ENCODE assay signal across 15 cellular contexts in genomic region chr1:54342764-54343687, GRCh38.
A peak's percentile ranks its signal among the peaks of the same experiment; 100 is the strongest.
DNase-seq lines count a peak whose midpoint lies in the region; ATAC-seq, FAIRE-seq and TF ChIP-seq lines count a peak whose summit lies in the region.
"Had no signal": no experiment of that assay in that cellular context is flagged by ENCODE, and none has a peak within 500 bp of the region (broad histone marks: within the 10 kb centered on the region; RNA-seq: fewer than 3 reads in every experiment).

No MANE protein-coding gene starts in this region.

- H4K8ac ChIP-seq in H1 (ENCODE audit: extremely low read depth, insufficient read depth, low read length): no peak overlapping the region; the same call in none of the 2 replicates

- H3K4me2 ChIP-seq in GM23338 (peak overlapping the region; percentile 58), H1 (ENCODE audit: insufficient read depth in 1 of 2, low read depth in 2 of 2, low read length in 2 of 2) (peak overlapping the region; percentile 34 to 54)

- H3F3A ChIP-seq in GM23338 (replicated peaks; ENCODE audit: low read depth): no peaks in the 10 kb centered on the region

- H3K4ac ChIP-seq in H1 (replicated peaks; ENCODE audit: insufficient read length, low read depth, low read length): no peak overlapping the region

- H3K9me3 Mint-ChIP-seq in GM23338 (no peaks in the 10 kb centered on the region), neural crest cell (no peaks in the 10 kb centered on the region)
- H3K9me3 Mint-ChIP-seq: activated naive CD8-positive, alpha-beta T cell treated with anti-CD3 and anti-CD28 coated beads, Interleukin-2, amount 10 ng/mL, durations not matched to agents 7 days and 5 days had no signal

- DNase-seq in GM23338 (ENCODE audit: low spot score): no peak
- DNase-seq in NCI-H2171 (lab: John Stamatoyannopoulos, UW): peak; percentile 97
- DNase-seq in H1 (ENCODE audit: low read depth in 1 of 2, low spot score in 2 of 2): no peak
- DNase-seq in neural crest cell (ENCODE audit: low read depth, low spot score): no peak
- no peak for DNase-seq in stimulated activated CD4-positive, alpha-beta T cell treated with anti-CD3 and anti-CD28 coated beads, Interleukin-4, amount 100 ng/mL, for 1 hour
- DNase-seq: activated CD4-positive, CD25-positive, alpha-beta regulatory T cell; activated naive CD8-positive, alpha-beta T cell treated with anti-CD3 and anti-CD28 coated beads, Interleukin-2, amount 10 ng/mL, durations not matched to agents 7 days and 5 days; EL; Karpas-422; midbrain; sigmoid colon had no signal

- H3K9me3 ChIP-seq in H1 (ENCODE audit: insufficient read depth in 2 of 2, low read depth in 1 of 2, low read length in 1 of 2): no peaks in the 10 kb centered on the region
- H3K9me3 ChIP-seq: BLaER1 treated with 17β-estradiol and CSF1 and Interleukin-3, amounts not matched to agents 10 nM and 100 nM; sigmoid colon had no signal

- FAIRE-seq in H1 (lab: Jason Lieb, UNC): no peak

- H4K20me1 ChIP-seq in GM23338 (replicated peaks; ENCODE audit: insufficient read depth): peaks cover 31% of the 10 kb centered on the region
- H4K20me1 ChIP-seq in H1 (replicated peaks in 1 of 2; ENCODE audit: control insufficient read depth in 1 of 2, insufficient read depth in 2 of 2, low read length in 2 of 2): peaks cover 2 to 25% of the 10 kb centered on the region in 2 experiments

- TF ChIP-seq EP300 in H1 (IDR thresholded peaks at IDR 0.05; ENCODE audit: borderline replicate concordance in 1 of 2, low read depth in 2 of 2, low read length in 2 of 2): no peak

- H2BK15ac ChIP-seq in H1 (ENCODE audit: low read length): 0 out of 2 replicates have a peak overlapping the region, but pooled peaks have one; percentile 50

- H2BK120ac ChIP-seq in H1 (replicated peaks; ENCODE audit: low read depth, low read length): no peak overlapping the region

- H3K4me3 ChIP-seq in GM23338 (peak overlapping the region; percentile 25; the same call in 1 of the 2 replicates), H1 (ENCODE audit: extremely low read depth in 1 of 4, insufficient read depth in 2 of 4, low read depth in 3 of 4, low read length in 4 of 4) (peak overlapping the region in 2 of 4 experiments; percentile 15 to 29; a peak in 2 of 8 replicates)
- H3K4me3 ChIP-seq: BLaER1 treated with 17β-estradiol and CSF1 and Interleukin-3, amounts not matched to agents 10 nM and 100 nM; sigmoid colon had no signal

- peak overlapping the region; percentile 45 for H3K4me3 Mint-ChIP-seq in GM23338
- H3K4me3 Mint-ChIP-seq in neural crest cell: no peak overlapping the region
- H3K4me3 Mint-ChIP-seq: activated naive CD8-positive, alpha-beta T cell treated with anti-CD3 and anti-CD28 coated beads, Interleukin-2, amount 10 ng/mL, durations not matched to agents 7 days and 5 days had no signal

- TF ChIP-seq CTCF in GM23338 (conservative IDR thresholded peaks at IDR 0.05; ENCODE audit: low read depth in 2 of 2) (0 out of 4 replicates have a peak, but pooled peaks have one; percentile 1 to 17), H1 (IDR thresholded peaks at IDR 0.05; ENCODE audit: control extremely low read depth in 1 of 3, insufficient read depth in 1 of 3, low read depth in 1 of 3, low read length in 3 of 3) (peak; percentile 14 to 29 (median 18); a peak in 2 of 4 replicates), neural crest cell (conservative IDR thresholded peaks at IDR 0.05) (no peak)

- peaks cover 67% of the 10 kb centered on the region for H3K4me1 ChIP-seq in GM23338 (ENCODE audit: insufficient read depth)
- H3K4me1 ChIP-seq in H1 (replicated peaks in 1 of 4; ENCODE audit: control insufficient read depth in 3 of 4, insufficient read depth in 4 of 4, low read length in 3 of 4): peaks cover 21 to 29% (median 24%) of the 10 kb centered on the region in 4 experiments

- no peaks in the 10 kb centered on the region for H3K27me3 ChIP-seq in GM23338 (ENCODE audit: insufficient read depth)
- no peaks in the 10 kb centered on the region for H3K27me3 ChIP-seq in H1 (replicated peaks in 1 of 4; ENCODE audit: control insufficient read depth in 3 of 4, extremely low read depth in 1 of 4, insufficient read depth in 3 of 4, low read length in 3 of 4)
- H3K27me3 ChIP-seq: BLaER1 treated with 17β-estradiol and CSF1 and Interleukin-3, amounts not matched to agents 10 nM and 100 nM; sigmoid colon had no signal

- H2BK5ac ChIP-seq in H1 (ENCODE audit: low read depth, low read length): peak overlapping the region; percentile 84

- no peak overlapping the region; the same call in 1 of the 2 replicates for H2BK12ac ChIP-seq in H1 (ENCODE audit: low read depth, low read length)

- peaks cover 22% of the 10 kb centered on the region for H3K79me1 ChIP-seq in H1 (ENCODE audit: low read depth, low read length)

- no peak overlapping the region for H4K91ac ChIP-seq in H1 (replicated peaks; ENCODE audit: insufficient read length, low read length)

- H3K36me3 ChIP-seq in GM23338 (ENCODE audit: insufficient read depth): no peaks in the 10 kb centered on the region
- 0 out of 8 replicates have a peak, but pooled peaks cover 0 to 3% (median 1%) of the 10 kb centered on the region in 4 experiments for H3K36me3 ChIP-seq in H1 (ENCODE audit: control insufficient read depth in 2 of 4, insufficient read depth in 4 of 4, low read length in 3 of 4)
- H3K36me3 ChIP-seq: sigmoid colon had no signal

- no peak overlapping the region for H3K56ac ChIP-seq in H1 (replicated peaks; ENCODE audit: insufficient read length, low read depth, low read length)

- ATAC-seq in GM23338 (peak; percentile 32), GM18858 (IDR thresholded peaks at IDR 0.05; ENCODE audit: unreplicated experiment) (no peak), HG03159 (IDR thresholded peaks at IDR 0.05; ENCODE audit: unreplicated experiment) (no peak), GM21515 (IDR thresholded peaks at IDR 0.05; ENCODE audit: unreplicated experiment) (no peak)

- peak overlapping the region; percentile 93 for H3K27ac Mint-ChIP-seq in GM23338
- H3K27ac Mint-ChIP-seq in neural crest cell (ENCODE audit: unreplicated experiment): peak overlapping the region; percentile 63
- H3K27ac Mint-ChIP-seq: activated naive CD8-positive, alpha-beta T cell treated with anti-CD3 and anti-CD28 coated beads, Interleukin-2, amount 10 ng/mL, durations not matched to agents 7 days and 5 days had no signal

- H3K79me2 ChIP-seq in GM23338 (replicated peaks; ENCODE audit: insufficient read depth): peaks cover 99% of the 10 kb centered on the region
- H3K79me2 ChIP-seq in H1 (ENCODE audit: control insufficient read depth in 1 of 2, insufficient read depth in 2 of 2, low read length in 2 of 2): peaks cover 3 to 95% of the 10 kb centered on the region in 2 experiments

- no peaks in the 10 kb centered on the region for H3K23me2 ChIP-seq in H1 (ENCODE audit: low read depth, low read length)

- no peak overlapping the region for H3K14ac ChIP-seq in H1 (ENCODE audit: insufficient read length)

- H3K9me2 ChIP-seq in GM23338 (ENCODE audit: insufficient read depth): no peaks in the 10 kb centered on the region

- POLR2A ChIA-PET in H1 (lab: Charles Lee; ENCODE audit: partially characterized antibody): interaction anchor here (0.8 to 2.2 kb wide), 8 partner anchors 9 to 146 kb away, joined by 3 to 9 read pairs (median 3); no protein-coding TSS in a partner anchor

- H3K4me1 Mint-ChIP-seq in GM23338 (peaks cover 72% of the 10 kb centered on the region), neural crest cell (peaks cover 38% of the 10 kb centered on the region)

- H2AFZ ChIP-seq in GM23338 (no peak overlapping the region), H1 (ENCODE audit: low read length) (no peak overlapping the region)

- H2AK5ac ChIP-seq in H1 (ENCODE audit: low read depth, low read length): peak overlapping the region; percentile 42; the same call in 1 of the 2 replicates

- peak overlapping the region in 3 of 4 experiments; percentile 4 to 30 (median 29); a peak in 3 of 7 replicates for H3K9ac ChIP-seq in H1 (replicated peaks in 1 of 4; ENCODE audit: extremely low read depth in 1 of 4, low read depth in 3 of 4, low read length in 3 of 4)

- H3K27me3 Mint-ChIP-seq in GM23338 (ENCODE audit: insufficient read depth, low read depth, poor library complexity) (peaks cover 18% of the 10 kb centered on the region), neural crest cell (ENCODE audit: low read depth) (no peaks in the 10 kb centered on the region)
- H3K27me3 Mint-ChIP-seq: activated naive CD8-positive, alpha-beta T cell treated with anti-CD3 and anti-CD28 coated beads, Interleukin-2, amount 10 ng/mL, durations not matched to agents 7 days and 5 days had no signal

- no peak for TF ChIP-seq POLR2A in H1 (IDR thresholded peaks at IDR 0.05; ENCODE audit: control extremely low read depth in 1 of 2, low read depth in 2 of 2, low read length in 2 of 2)

- H3K36me3 Mint-ChIP-seq in GM23338 (ENCODE audit: low read depth): peaks cover 11% of the 10 kb centered on the region; the same call in 2 of the 3 replicates
- no peaks in the 10 kb centered on the region for H3K36me3 Mint-ChIP-seq in neural crest cell (ENCODE audit: low read depth)

- H3K23ac ChIP-seq in H1 (ENCODE audit: insufficient read length): no peak overlapping the region

- H3K18ac ChIP-seq in H1 (ENCODE audit: extremely low read depth, low read length): peak overlapping the region; percentile 73

- no peak; a peak in 1 of 4 replicates for TF ChIP-seq RAD21 in H1 (IDR thresholded peaks at IDR 0.05 in 1 of 2, conservative IDR thresholded peaks at IDR 0.05 in 1 of 2; ENCODE audit: low read depth in 2 of 2, low read length in 2 of 2)

- CTCF ChIA-PET in H1 (lab: Charles Lee; ENCODE audit: partially characterized antibody): interaction anchor here (0.7 to 3.8 kb wide), 18 partner anchors 9 to 272 kb away, joined by 3 to 22 read pairs (median 5); no protein-coding TSS in a partner anchor

- H2BK20ac ChIP-seq in H1 (ENCODE audit: low read length): no peak overlapping the region

- WGBS in H1 (ENCODE audit: extremely low coverage in 1 of 2, insufficient coverage in 1 of 2, insufficient read length in 1 of 2, insufficient replicate concordance in 2 of 2, low coverage in 1 of 2, low lambda C conversion rate in 2 of 2, missing lambda C conversion rate in 1 of 2), 2 experiments: 78% methylated on average over 23 of the region's 26 CpGs; no CpG with 5 or more reads in 1 of the 2 experiments

- peak overlapping the region; percentile 80 for H3K27ac ChIP-seq in GM23338 (ENCODE audit: low read depth)
- peak overlapping the region; percentile 33; the same call in 1 of the 2 replicates for H3K27ac ChIP-seq in H1 (ENCODE audit: low read depth, low read length)
- H3K27ac ChIP-seq: BLaER1 treated with 17β-estradiol and CSF1 and Interleukin-3, amounts not matched to agents 10 nM and 100 nM had no signal

- no peak overlapping the region for H4K5ac ChIP-seq in H1 (ENCODE audit: insufficient read length, low read depth, low read length)

TF ChIP-seq in GM23338, 12 proteins besides CTCF, POLR2A, EP300 and RAD21 (continues in another document):
- TF ChIP-seq CREB1 (CRISPR knock-in tag; IDR thresholded peaks at IDR 0.05; ENCODE audit: low read depth) (no peak), EZH2 (IDR thresholded peaks at IDR 0.05; ENCODE audit: low read depth, unreplicated experiment) (no peak)

TF ChIP-seq in H1, 55 proteins besides CTCF, POLR2A, EP300 and RAD21 (continues in another document):
- TF ChIP-seq SP2 (IDR thresholded peaks at IDR 0.05; ENCODE audit: low read length): no peak
- TF ChIP-seq POLR2AphosphoS5 (IDR thresholded peaks at IDR 0.05; ENCODE audit: low read depth, low read length): no peak
- TF ChIP-seq BCL11A (IDR thresholded peaks at IDR 0.05; ENCODE audit: low read depth in 2 of 2, low read length in 2 of 2): no peak
- no peak for TF ChIP-seq SIX5 (IDR thresholded peaks at IDR 0.05; ENCODE audit: low read depth, low read length)
